Comparison of ENCODE assay signal across 1 cellular context in genomic region chr11:8964324-8965320, GRCh38.
TF ChIP-seq lines count a peak whose summit lies in the region.

TMEM9B (minus strand) TSS chr11:8964442; CDS start chr11:8964313, 129 bp downstream.

TF ChIP-seq in HCT116, 20 proteins besides CTCF, POLR2A, EP300 and RAD21 (continued from another document):
- TF ChIP-seq ZBTB33 (IDR thresholded peaks at IDR 0.05; ENCODE audit: extremely low read depth, insufficient replicate concordance, low read length) (no peak), ZFX (IDR thresholded peaks at IDR 0.05) (peak; percentile 99), SIN3A (IDR thresholded peaks at IDR 0.05; ENCODE audit: low read depth) (peak; percentile 91), TCF7L2 (IDR thresholded peaks at IDR 0.05; ENCODE audit: borderline replicate concordance, extremely low read depth, insufficient read depth, insufficient read length) (peak; percentile 46)
